Comparison of ENCODE assay signal across 26 cellular contexts in genomic region chr10:2054728-2055127, GRCh38.
"Had no signal": no experiment of that assay in that cellular context is flagged by ENCODE, and none has a peak within 500 bp of the region (broad histone marks: within the 10 kb centered on the region; RNA-seq: fewer than 3 reads in every experiment).

No MANE protein-coding gene starts in this region.

- H3K4me1 ChIP-seq: stomach, suprapubic skin, testis, thyroid gland, tibial artery, tibial nerve, transverse colon, upper lobe of left lung, upper lobe of right lung, uterus, vagina had no signal

- H3K36me3 ChIP-seq: stomach, suprapubic skin, thoracic aorta, thyroid gland, tibial artery, tibial nerve, transverse colon, upper lobe of left lung, upper lobe of right lung, uterus, vagina had no signal

- DNase-seq: stimulated activated CD4-positive, alpha-beta T cell treated with anti-CD3 and anti-CD28 coated beads, Interleukin-2, amount 100 ng/mL, for 48 hours; stimulated activated CD4-positive, alpha-beta T cell treated with anti-CD3 and anti-CD28 coated beads, Interleukin-4, amount 100 ng/mL, for 1 hour; stimulated activated CD4-positive, alpha-beta T cell treated with anti-CD3 and anti-CD28 coated beads, Interleukin-4, amount 100 ng/mL, for 24 hours; stimulated activated CD4-positive, alpha-beta T cell treated with anti-CD3 and anti-CD28 coated beads, Interleukin-4, amount 100 ng/mL, for 4 hours; stimulated activated CD8-positive, alpha-beta memory T cell treated with anti-CD3 and anti-CD28 coated beads, Interleukin-4, amount 100 ng/mL, for 48 hours; stimulated activated naive B cell treated with anti-CD40 and anti-IgM and Interleukin-4, amounts not matched to agents 10 μg/mL and 1 μg/mL and 100 μg/mL, for 72 hours; stimulated activated naive CD4-positive, alpha-beta T cell; stimulated activated naive CD4-positive, alpha-beta T cell treated with Interleukin-2 at 50 U/mL for 16 hours; stimulated activated naive CD8-positive, alpha-beta T cell treated with anti-CD3 and anti-CD28 coated beads, Interleukin-15, amount 100 ng/mL, for 72 hours; stimulated activated naive CD8-positive, alpha-beta T cell treated with anti-CD3 and anti-CD28 coated beads, Interleukin-15, Interleukin-2, amounts not matched to agents 100 U/mL and 50 U/mL, for 24 hours; stomach; substantia nigra; testis; thyroid gland; tibial artery; transverse colon; trophoblast cell; upper lobe of left lung; upper lobe of right lung; uterus had no signal

- H3K4me3 ChIP-seq: stomach, suprapubic skin, testis, thoracic aorta, thyroid gland, tibial artery, tibial nerve, transverse colon, upper lobe of left lung, upper lobe of right lung, uterus, vagina had no signal

- H3K27ac ChIP-seq: stomach, suprapubic skin, testis, thoracic aorta, thyroid gland, tibial artery, tibial nerve, transverse colon, upper lobe of left lung, upper lobe of right lung, uterus, vagina had no signal

- ATAC-seq: stimulated activated effector memory CD8-positive, alpha-beta T cell treated with anti-CD3 and anti-CD28 coated beads, Interleukin-12 subunit alpha, Interleukin-12 subunit beta, amount 100 ng/mL, for 72 hours; stimulated activated memory B cell treated with anti-CD40 and anti-IgM and Interleukin-4, amounts not matched to agents 10 μg/mL and 1 μg/mL and 100 μg/mL, for 72 hours; stimulated activated naive B cell treated with anti-CD40 and anti-IgM and Interleukin-4, amounts not matched to agents 10 μg/mL and 1 μg/mL and 100 μg/mL, for 72 hours; stimulated activated naive CD8-positive, alpha-beta T cell treated with anti-CD3 and anti-CD28 coated beads, Interleukin-15, amount 100 ng/mL, for 72 hours; stimulated activated naive CD8-positive, alpha-beta T cell treated with anti-CD3 and anti-CD28 coated beads, Interleukin-15, Interleukin-2, amounts not matched to agents 100 U/mL and 50 U/mL, for 24 hours; upper lobe of right lung had no signal

- H3K27me3 ChIP-seq: stomach, suprapubic skin, testis, thyroid gland, tibial nerve, transverse colon, upper lobe of left lung, upper lobe of right lung, uterus, vagina had no signal

- H3K9me3 ChIP-seq: stomach, suprapubic skin, testis, thoracic aorta, thyroid gland, tibial artery, tibial nerve, transverse colon, upper lobe of left lung, upper lobe of right lung, uterus, vagina had no signal
